ENCODE assay signal across 8 cellular contexts in the genomic region with DNA sequence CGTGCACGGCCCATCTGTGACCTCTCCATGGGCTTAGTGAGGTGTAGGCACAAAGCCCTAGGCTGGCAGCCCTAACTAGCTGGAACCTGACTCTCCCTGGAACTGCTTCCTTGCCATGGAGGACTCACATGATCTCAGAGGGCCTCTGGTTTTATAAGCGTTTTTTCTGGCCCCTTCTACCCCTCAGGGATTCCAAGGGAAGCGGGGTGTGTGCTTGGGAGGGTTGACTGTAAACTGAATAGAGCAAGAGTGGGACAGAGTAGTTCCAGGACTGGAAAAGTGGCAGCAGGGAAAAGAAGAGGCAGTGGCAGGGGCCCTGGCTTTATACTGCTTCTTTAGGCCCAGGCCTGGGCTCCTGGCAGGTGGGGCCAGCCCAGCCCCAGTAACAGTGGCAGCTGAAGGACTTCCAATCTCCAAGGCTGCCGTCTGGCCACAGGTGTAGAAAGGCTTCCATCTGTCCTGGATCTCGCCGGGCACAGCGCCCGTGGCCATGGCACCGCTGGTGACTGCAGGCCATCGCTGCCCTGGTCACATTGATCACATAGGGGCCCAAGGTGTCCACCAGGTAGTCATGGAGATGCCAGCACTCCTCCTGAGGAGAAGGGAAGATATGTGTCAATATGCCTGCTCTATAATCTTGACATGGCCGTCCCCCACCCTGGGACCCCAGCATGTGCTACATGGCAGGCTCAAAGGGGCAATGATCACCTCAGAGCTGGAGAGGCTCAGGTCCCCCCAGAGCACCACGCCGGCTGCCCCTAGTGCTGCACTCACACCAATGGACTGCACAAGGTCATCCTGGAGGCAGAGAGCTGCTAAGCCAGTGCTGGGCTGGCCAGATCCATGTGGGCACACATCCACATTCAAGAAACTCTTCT. TPM values are rescaled to one million over a fixed set of nuclear protein-coding genes. Genes with fewer than 3 reads are reported as not detected.
DNase-seq lines count a peak whose midpoint lies in the region; ATAC-seq and TF ChIP-seq lines count a peak whose summit lies in the region.

No MANE protein-coding gene starts in this region.

- H3K4me1 Mint-ChIP-seq in Calu3 (ENCODE audit: low read depth, unreplicated experiment) = peaks cover 23% of the 10 kb centered on the region

- no peaks in the 10 kb centered on the region for H4K20me1 ChIP-seq in osteoblast (ENCODE audit: insufficient read depth, low read length)

- peaks cover 24% of the 10 kb centered on the region for H3K36me3 ChIP-seq in osteoblast (ENCODE audit: insufficient read depth, low read length)

- peak overlapping the region; percentile 73 for H3K4me3 Mint-ChIP-seq in Calu3 (ENCODE audit: low read depth, unreplicated experiment)

- no peaks in the 10 kb centered on the region for H3K27me3 ChIP-seq in osteoblast (ENCODE audit: insufficient read depth, low read length)

- CTCF ChIA-PET in Calu3 (lab: Charles Lee) = interaction anchor here (0.6 to 2.1 kb wide), 3 partner anchors 24 to 44 kb away, joined by 4 to 6 read pairs (median 5); a partner anchor contains a TSS

- peaks cover 33% of the 10 kb centered on the region for H3K36me3 Mint-ChIP-seq in Calu3 (ENCODE audit: insufficient read depth, unreplicated experiment)

- peak overlapping the region; percentile 63 for H3K27ac ChIP-seq in epithelial cell of prostate
- H3K27ac ChIP-seq in osteoblast (ENCODE audit: low read depth, low read length) = peak overlapping the region; percentile 56

- peak overlapping the region; percentile 92 for H3K27ac Mint-ChIP-seq in Calu3 (ENCODE audit: unreplicated experiment)

- H3K9me3 ChIP-seq in osteoblast (ENCODE audit: low read depth, low read length) = no peaks in the 10 kb centered on the region

- H3K4me3 ChIP-seq in osteoblast (ENCODE audit: insufficient read depth, low read length) = peak overlapping the region; percentile 81

- no peak for ATAC-seq in HG03097 (IDR thresholded peaks at IDR 0.05; ENCODE audit: low FRiP score, unreplicated experiment)

- H3K79me2 ChIP-seq in osteoblast (ENCODE audit: insufficient read depth, low read length) = peaks cover 29% of the 10 kb centered on the region

- H3K27me3 Mint-ChIP-seq in Calu3 (ENCODE audit: unreplicated experiment) = no peaks in the 10 kb centered on the region

- peak overlapping the region; percentile 89 for H3K4me2 ChIP-seq in osteoblast (ENCODE audit: insufficient read depth, low read length)

- TF ChIP-seq CTCF in Calu3 (IDR thresholded peaks at IDR 0.05; ENCODE audit: unreplicated experiment) (no peak), osteoblast (IDR thresholded peaks at IDR 0.05; ENCODE audit: extremely low read depth, low read depth, low read length) (no peak)

- BruUV-seq in Calu3 (replicated peaks; lab: Mats Ljungman, UMichigan) = no TSS peak

- H3K4me1 ChIP-seq in osteoblast (ENCODE audit: insufficient read depth, low read length) = peaks cover 16% of the 10 kb centered on the region

- peak overlapping the region; percentile 96 for H2AFZ ChIP-seq in osteoblast (ENCODE audit: low read length)

- intact Hi-C loops in Calu3 (cut with micrococcal nuclease; ENCODE audit: unreplicated experiment) = no loop called here

- H3K9me3 Mint-ChIP-seq in Calu3 (ENCODE audit: low read depth, unreplicated experiment) = no peaks in the 10 kb centered on the region

- DNase-seq in Calu3 (no peak), RPMI8226 (peak; percentile 23), epithelial cell of prostate (ENCODE audit: low read depth, low spot score) (no peak), osteoblast (ENCODE audit: insufficient read length, low spot score, missing footprints) (peak; percentile 74), occipital lobe (lab: John Stamatoyannopoulos, UW) (no peak), DMS153 (lab: John Stamatoyannopoulos, UW) (no peak), AG08396 (ENCODE audit: low spot score) (no peak)

RNA-seq across cellular contexts. Expression of a gene that starts 0.9 kb away (rescaled TPM):
- total RNA-seq in Calu3 (2022) = 121 TPM in 2 replicates
- total RNA-seq in osteoblast = 60.4 and 65.1 TPM in 2 replicates
- total RNA-seq in occipital lobe = 15.1 TPM

RNA-seq across cellular contexts. Expression of a gene that starts 6.0 kb away (rescaled TPM):
- 4.3 and 5.5 TPM in 2 replicates for total RNA-seq in Calu3 (2022)
- 1.8 and 4.1 TPM in 2 replicates for total RNA-seq in osteoblast
- 6.6 TPM for total RNA-seq in occipital lobe

RNA-seq across cellular contexts. Expression of a gene that starts 6.0 kb away (rescaled TPM):
- total RNA-seq in Calu3 (2022) = 11.6 and 15.0 TPM in 2 replicates
- 6.5 and 8.0 TPM in 2 replicates for total RNA-seq in osteoblast
- total RNA-seq in occipital lobe = 4.5 TPM

RNA-seq across cellular contexts. Expression of a gene that starts 10.2 kb away (rescaled TPM):
- total RNA-seq in Calu3 (2022) = 1.3 and 1.5 TPM in 2 replicates
- under 0.01 and 0.59 TPM in 2 replicates for total RNA-seq in osteoblast
- 0.16 TPM for total RNA-seq in occipital lobe

RNA-seq across cellular contexts. Expression of a gene that starts 14.3 kb away (rescaled TPM):
- total RNA-seq in Calu3 (2022) (0.32 TPM in 1 of 2 replicates, not detected in the other), osteoblast (not detected in 2 replicates), occipital lobe (0.47 TPM)

Comparison
In these comparisons a context has a peak if more than half of its experiments do, and no peak if none do; other contexts are left out.
1. DNase-seq: peak in RPMI8226 (single experiment) and osteoblast (single experiment); none in Calu3 (single experiment), epithelial cell of prostate (single experiment), occipital lobe (single experiment), DMS153 (single experiment) and AG08396 (single experiment).